8 cellular contexts compared by ENCODE assay signal in genomic region chr9:134403682-134404301, GRCh38.
DNase-seq lines count a peak whose midpoint lies in the region; ATAC-seq and TF ChIP-seq lines count a peak whose summit lies in the region.

No MANE protein-coding gene starts in this region.

- H4K20me1 ChIP-seq in DND-41 (ENCODE audit: insufficient read depth, low read length) = peaks cover 63% of the 10 kb centered on the region

- ATAC-seq in DND-41 (ENCODE audit: insufficient read depth, low read depth) (peak; percentile 77), HG03432 (IDR thresholded peaks at IDR 0.05; ENCODE audit: unreplicated experiment) (no peak), GM19351 (IDR thresholded peaks at IDR 0.05; ENCODE audit: unreplicated experiment) (no peak)

- TF ChIP-seq CTCF in DND-41 (IDR thresholded peaks at IDR 0.05; ENCODE audit: borderline replicate concordance, extremely low read depth, low read length, poor library complexity, severe bottlenecking) (peak; percentile 9), GM10248 (IDR thresholded peaks at IDR 0.05; ENCODE audit: control extremely low read depth, extremely low read depth, low read depth, missing control alignments) (no peak)

- H3K4me2 ChIP-seq in DND-41 (ENCODE audit: insufficient read depth, low read length) = peak overlapping the region; percentile 54

- POLR2A ChIA-PET in GM10248 (lab: Yijun Ruan, JAX) = interaction anchor here (1.3 kb wide), 1 partner anchor 12 kb away, joined by 4 read pairs; no protein-coding TSS in a partner anchor

- peaks cover 6% of the 10 kb centered on the region; the same call in 1 of the 2 replicates for H3K79me2 ChIP-seq in DND-41 (ENCODE audit: insufficient read depth, low read length)

- CTCF ChIA-PET in GM10248 (lab: Yijun Ruan, JAX) = interaction anchor here (1.1 to 1.5 kb wide), 2 partner anchors 11 to 40 kb away, joined by 4 to 6 read pairs; no protein-coding TSS in a partner anchor

- DNase-seq in DND-41 (peak; percentile 86), OCI-M1 (lab: John Stamatoyannopoulos, UW) (peak; percentile 84), astrocyte of the hippocampus (ENCODE audit: low read depth, low spot score) (peak; percentile 91), GM10248 (ENCODE audit: extremely low spot score) (no peak)

- no peaks in the 10 kb centered on the region for H3K36me3 ChIP-seq in DND-41 (ENCODE audit: insufficient read depth, low read length)

- H3K9ac ChIP-seq in DND-41 (ENCODE audit: low read depth, low read length) = peak overlapping the region; percentile 29

- H3K27ac ChIP-seq in DND-41 (ENCODE audit: low read length) = peak overlapping the region; percentile 75
- H3K27ac ChIP-seq in layer of hippocampus (ENCODE audit: low read depth, low read length) = peak overlapping the region; percentile 48
- H3K27ac ChIP-seq in temporal lobe (ENCODE audit: low read depth, low read length) = peak overlapping the region; percentile 64

- H2AFZ ChIP-seq in DND-41 (ENCODE audit: low read depth, low read length) = no peak overlapping the region

- peak overlapping the region in 1 of 2 experiments; percentile 33; a peak in 1 of 4 replicates for H3K4me3 ChIP-seq in DND-41 (ENCODE audit: low read depth in 1 of 2, low read length in 2 of 2)

- H3K9me3 ChIP-seq in DND-41 (ENCODE audit: insufficient read depth, low read length, severe bottlenecking) = no peaks in the 10 kb centered on the region

- H3K27me3 ChIP-seq in DND-41 (ENCODE audit: insufficient read depth, low read length, poor library complexity) (no peaks in the 10 kb centered on the region), layer of hippocampus (ENCODE audit: control insufficient read depth, insufficient read depth, low read length) (no peaks in the 10 kb centered on the region)

- peaks cover 64% of the 10 kb centered on the region for H3K4me1 ChIP-seq in DND-41 (ENCODE audit: insufficient read depth, low read length)
